In genomic region chr17:44122825-44123355, GRCh38 we compare ENCODE assay signal across 8 cellular contexts. TPM values are rescaled to one million over a fixed set of nuclear protein-coding genes. Genes with fewer than 3 reads are reported as not detected.
A peak's percentile ranks its signal among the peaks of the same experiment; 100 is the strongest.
DNase-seq lines count a peak whose midpoint lies in the region; ATAC-seq lines count a peak whose summit lies in the region.

No MANE protein-coding gene starts in this region.

- no peaks in the 10 kb centered on the region for H3K27me3 ChIP-seq in layer of hippocampus (ENCODE audit: control insufficient read depth, insufficient read depth, low read length)
- H3K27me3 ChIP-seq in stomach smooth muscle (ENCODE audit: control insufficient read depth in 1 of 2, insufficient read depth in 2 of 2, low read length in 2 of 2) = no peaks in the 10 kb centered on the region

- H3K27ac ChIP-seq in layer of hippocampus (ENCODE audit: low read depth, low read length) = peak overlapping the region; percentile 98
- H3K27ac ChIP-seq in stomach smooth muscle (ENCODE audit: low read length) = peak overlapping the region; percentile 82

- H3K4me1 Mint-ChIP-seq in activated naive CD8-positive, alpha-beta T cell treated with anti-CD3 and anti-CD28 coated beads for 36 hours = peaks cover 25% of the 10 kb centered on the region

- H3K4me3 Mint-ChIP-seq in activated naive CD8-positive, alpha-beta T cell treated with anti-CD3 and anti-CD28 coated beads for 36 hours = peak overlapping the region; percentile 91

- no peaks in the 10 kb centered on the region for H3K36me3 Mint-ChIP-seq in activated naive CD8-positive, alpha-beta T cell treated with anti-CD3 and anti-CD28 coated beads for 36 hours

- no peaks in the 10 kb centered on the region for H3K36me3 ChIP-seq in stomach smooth muscle (ENCODE audit: control insufficient read depth in 2 of 2, insufficient read depth in 2 of 2, low read length in 2 of 2)

- H3K27ac Mint-ChIP-seq in activated naive CD8-positive, alpha-beta T cell treated with anti-CD3 and anti-CD28 coated beads for 36 hours = peak overlapping the region; percentile 69

- H3K27me3 Mint-ChIP-seq in activated naive CD8-positive, alpha-beta T cell treated with anti-CD3 and anti-CD28 coated beads for 36 hours = no peaks in the 10 kb centered on the region

- H3K9me3 Mint-ChIP-seq in activated naive CD8-positive, alpha-beta T cell treated with anti-CD3 and anti-CD28 coated beads for 36 hours = no peaks in the 10 kb centered on the region

- no peaks in the 10 kb centered on the region for H3K9me3 ChIP-seq in stomach smooth muscle (ENCODE audit: control insufficient read depth in 2 of 2, low read length in 2 of 2)

- DNase-seq in stimulated activated CD4-positive, alpha-beta T cell treated with anti-CD3 and anti-CD28 coated beads, Interleukin-4, amount 100 ng/mL, for 1 hour = peak; percentile 29
- no peak for DNase-seq in stimulated activated CD4-positive, alpha-beta T cell treated with anti-CD3 and anti-CD28 coated beads, Interleukin-2, amount 100 ng/mL, for 48 hours
- DNase-seq in activated naive CD8-positive, alpha-beta T cell treated with anti-CD3 and anti-CD28 coated beads for 36 hours = no peak
- no peak for DNase-seq in NCI-H774 (lab: John Stamatoyannopoulos, UW)
- no peak for DNase-seq in NCI-H146 treated with DMSO at 0.1 percent for 48 hours (lab: John Stamatoyannopoulos, UW; ENCODE audit: unreplicated experiment)

- peak overlapping the region; percentile 65 to 92 for H3K4me3 ChIP-seq in stomach smooth muscle (ENCODE audit: low read length in 2 of 2)

- peak; percentile 20 for ATAC-seq in HG03571 (IDR thresholded peaks at IDR 0.05; ENCODE audit: unreplicated experiment)

- H3K4me1 ChIP-seq in stomach smooth muscle (ENCODE audit: control insufficient read depth, insufficient read depth, low read length) = peaks cover 49% of the 10 kb centered on the region

- H3K9ac ChIP-seq in stomach smooth muscle (ENCODE audit: low read length in 2 of 2) = peak overlapping the region; percentile 50 to 76

RNA-seq across cellular contexts. Expression of gene HDAC5, which starts 0.6 kb away (rescaled TPM):
- 10 to 100 TPM; 18.2 to 18.7 TPM for total RNA-seq in activated naive CD8-positive, alpha-beta T cell treated with anti-CD3 and anti-CD28 coated beads for 36 hours

RNA-seq across cellular contexts. Expression of gene HROB, which starts 18.8 kb away (rescaled TPM):
- 10 to 100 TPM; 18.5 to 20.1 TPM for total RNA-seq in activated naive CD8-positive, alpha-beta T cell treated with anti-CD3 and anti-CD28 coated beads for 36 hours

RNA-seq across cellular contexts. Expression of gene ASB16, which starts 47.6 kb away (rescaled TPM):
- total RNA-seq in activated naive CD8-positive, alpha-beta T cell treated with anti-CD3 and anti-CD28 coated beads for 36 hours = not detected

RNA-seq across cellular contexts. Expression of gene G6PC3, which starts 52.4 kb away (rescaled TPM):
- total RNA-seq in activated naive CD8-positive, alpha-beta T cell treated with anti-CD3 and anti-CD28 coated beads for 36 hours = 10 to 100 TPM; 30.8 to 31.1 TPM

RNA-seq across cellular contexts. Expression of gene LSM12, which starts 56.4 kb away (rescaled TPM):
- 100 to 1,000 TPM; 103 to 110 TPM for total RNA-seq in activated naive CD8-positive, alpha-beta T cell treated with anti-CD3 and anti-CD28 coated beads for 36 hours
